In genomic region chr16:66344533-66345145, GRCh38 we compare ENCODE assay signal across 8 cellular contexts. TPM values are rescaled to one million over a fixed set of nuclear protein-coding genes. Genes with fewer than 3 reads are reported as not detected.
DNase-seq lines count a peak whose midpoint lies in the region; ATAC-seq and TF ChIP-seq lines count a peak whose summit lies in the region.

No MANE protein-coding gene starts in this region.

- H3K4me3 ChIP-seq in GM12865 (ENCODE audit: low read depth, low read length) = no peak overlapping the region
- no peak overlapping the region for H3K4me3 ChIP-seq in PC-9
- no peak overlapping the region for H3K4me3 ChIP-seq in coronary artery

- peak; percentile 66 for TF ChIP-seq CTCF in GM12865 (IDR thresholded peaks at IDR 0.05; ENCODE audit: insufficient read depth, low read depth, low read length, missing control alignments)
- peak; percentile 90 for TF ChIP-seq CTCF in PC-9 (conservative IDR thresholded peaks at IDR 0.05)
- peak; percentile 81 for TF ChIP-seq CTCF in coronary artery (IDR thresholded peaks at IDR 0.05)

- peaks cover 0 to 6% (median 0%) of the 10 kb centered on the region in 7 donors for H3K9me3 Mint-ChIP-seq in naive B cell

- POLR2A ChIA-PET in PC-9 (lab: Charles Lee; ENCODE audit: unreplicated experiment) = interaction anchor here (0.8 kb wide), 1 partner anchor 442 kb away, joined by 33 read pairs; no protein-coding TSS in a partner anchor

- no peaks in the 10 kb centered on the region for H3K79me2 ChIP-seq in PC-9 (ENCODE audit: low read depth)

- H3K27me3 ChIP-seq in PC-9 (ENCODE audit: insufficient read depth, low read depth) = no peaks in the 10 kb centered on the region

- H3K4me3 Mint-ChIP-seq in naive B cell = no peak overlapping the region

- no peaks in the 10 kb centered on the region for H3K4me1 ChIP-seq in PC-9 (replicated peaks; ENCODE audit: insufficient read depth)

- in situ Hi-C loops in KBM-7 (cut with MboI; ENCODE audit: low pct_unique_long_range_greater_than_20kb, low sequenced_read_pairs) = no loop called here

- peaks cover 0 to 4% (median 3%) of the 10 kb centered on the region in 3 donors for H3K4me1 Mint-ChIP-seq in naive B cell

- H3K36me3 ChIP-seq in PC-9 (ENCODE audit: low read depth) = no peaks in the 10 kb centered on the region

- no peaks in the 10 kb centered on the region for H3K9me2 ChIP-seq in PC-9 (ENCODE audit: insufficient read depth)

- no peak overlapping the region for H3K27ac Mint-ChIP-seq in naive B cell

- H4K20me1 ChIP-seq in PC-9 (ENCODE audit: insufficient read depth) = no peaks in the 10 kb centered on the region

- ATAC-seq in naive B cell (ENCODE audit: low read depth in 2 of 2) (no peak), HG02798 (IDR thresholded peaks at IDR 0.05; ENCODE audit: poor library complexity, unreplicated experiment) (no peak), GM21515 (IDR thresholded peaks at IDR 0.05; ENCODE audit: unreplicated experiment) (no peak)

- intact Hi-C loops in PC-9 (cut with micrococcal nuclease; ENCODE audit: unreplicated experiment) = loop anchor here (2.0 kb wide), 1 partner anchor 66 kb away; no protein-coding TSS in a partner anchor

- H3F3A ChIP-seq in PC-9 (ENCODE audit: insufficient read depth, low read depth) = 0 out of 2 replicates have a peak, but pooled peaks cover 3% of the 10 kb centered on the region

- peaks cover 38 to 68% (median 55%) of the 10 kb centered on the region in 3 donors for H3K27me3 Mint-ChIP-seq in naive B cell

- H3K27ac ChIP-seq in PC-9 (no peak overlapping the region), coronary artery (no peak overlapping the region)

- no TSS peak for BruUV-seq in PC-9 (replicated peaks; lab: Mats Ljungman, UMichigan)

- no peak overlapping the region for H2AFZ ChIP-seq in PC-9

- no peak overlapping the region for H3K4me2 ChIP-seq in PC-9

- H3K9me3 ChIP-seq in PC-9 (ENCODE audit: insufficient read depth, low read depth) = no peaks in the 10 kb centered on the region

- peak; percentile 76 for DNase-seq in Ammon's horn (ENCODE audit: low spot score)
- DNase-seq in GM12865 (ENCODE audit: low read depth) = peak; percentile 41
- DNase-seq in PC-9 = peak in 1 of 2 experiments; percentile 37
- DNase-seq in coronary artery (ENCODE audit: low spot score) = no peak
- peak; percentile 12 for DNase-seq in naive B cell
- no peak for DNase-seq in KBM-7

- H3K36me3 Mint-ChIP-seq in naive B cell = no peaks in the 10 kb centered on the region

- CTCF ChIA-PET in PC-9 (lab: Charles Lee) = interaction anchor here (0.6 kb wide), 1 partner anchor 69 kb away, joined by 3 read pairs; no protein-coding TSS in a partner anchor

RNA-seq across cellular contexts. Expression of gene CDH5, which starts 21.9 kb away (rescaled TPM):
- total RNA-seq in PC-9 (2021) = 2.4 and 3.6 TPM in 2 replicates
- not detected for polyA plus RNA-seq in naive B cell (ENCODE audit: low read depth in 6 of 6)

Comparison
In these comparisons a context has a peak if more than half of its experiments do, and no peak if none do; other contexts are left out.
1. DNase-seq: peak in Ammon's horn (single experiment), GM12865 (single experiment) and naive B cell (single experiment); none in coronary artery (single experiment) and KBM-7 (single experiment).
2. Peak in every context shown above with its lines, with median percentiles within 50 percentile points of each other: CTCF ChIP-seq.